In genomic region chr9:86303316-86303975, GRCh38 we compare ENCODE assay signal across 12 cellular contexts. TPM values are rescaled to one million over a fixed set of nuclear protein-coding genes. Genes with fewer than 3 reads are reported as not detected.
DNase-seq lines count a peak whose midpoint lies in the region; ATAC-seq, FAIRE-seq and TF ChIP-seq lines count a peak whose summit lies in the region.
"Had no signal": no experiment of that assay in that cellular context is flagged by ENCODE, and none has a peak within 500 bp of the region (broad histone marks: within the 10 kb centered on the region; RNA-seq: fewer than 3 reads in every experiment).

No MANE protein-coding gene starts in this region.

- no peak overlapping the region for H3K56ac ChIP-seq in H9 (ENCODE audit: insufficient read length, low read depth, low read length)

- H3K79me2 ChIP-seq in H9 (ENCODE audit: insufficient read depth, low read length), result no peaks in the 10 kb centered on the region

- H3K36me3 Mint-ChIP-seq in H9 (ENCODE audit: insufficient read depth in 1 of 3, low read depth in 3 of 3), result peaks cover 17 to 68% (median 55%) of the 10 kb centered on the region in 3 experiments
- peaks cover 53% of the 10 kb centered on the region for H3K36me3 Mint-ChIP-seq in T-helper 1 cell treated with Interleukin-12 subunit alpha and Interleukin-12 subunit beta and Interleukin-4 antibody, amounts not matched to agents 30 μg/mL and 1 μg/mL, for 36 hours (ENCODE audit: low read depth)
- peaks cover 17% of the 10 kb centered on the region for H3K36me3 Mint-ChIP-seq in neural crest cell (ENCODE audit: low read depth)

- H4K91ac ChIP-seq in H9 (ENCODE audit: insufficient read length, low read depth, low read length), result no peak overlapping the region

- H3K14ac ChIP-seq in H9 (ENCODE audit: insufficient read depth, low read length), result no peak overlapping the region

- no peak overlapping the region for H4K8ac ChIP-seq in H9 (replicated peaks; ENCODE audit: insufficient read length, low read depth, low read length)

- TF ChIP-seq CTCF in H9 (conservative IDR thresholded peaks at IDR 0.05) (no peak), bronchial epithelial cell (IDR thresholded peaks at IDR 0.05; ENCODE audit: insufficient read depth, low read length, severe bottlenecking) (no peak), neural crest cell (conservative IDR thresholded peaks at IDR 0.05) (no peak), esophagus squamous epithelium (IDR thresholded peaks at IDR 0.05) (no peak), sigmoid colon (IDR thresholded peaks at IDR 0.05) (no peak)

- no peak overlapping the region for H2BK20ac ChIP-seq in H9 (ENCODE audit: low read depth, low read length, poor library complexity, severe bottlenecking)

- H3K4me1 ChIP-seq in H9 (ENCODE audit: insufficient read depth, low read length), result no peaks in the 10 kb centered on the region; the same call in 1 of the 2 replicates
- no peaks in the 10 kb centered on the region for H3K4me1 ChIP-seq in esophagus squamous epithelium
- no peaks in the 10 kb centered on the region for H3K4me1 ChIP-seq in sigmoid colon
- H3K4me1 ChIP-seq: Peyer's patch had no signal

- H3K27ac Mint-ChIP-seq in H9 (peak overlapping the region; percentile 76 to 96 (median 79)), neural crest cell (ENCODE audit: unreplicated experiment) (peak overlapping the region; percentile 89)
- H3K27ac Mint-ChIP-seq in T-helper 1 cell treated with Interleukin-12 subunit alpha and Interleukin-12 subunit beta and Interleukin-4 antibody, amounts not matched to agents 30 μg/mL and 1 μg/mL, for 36 hours, result peak overlapping the region; percentile 77

- no peaks in the 10 kb centered on the region for H3K9me3 Mint-ChIP-seq in H9
- no peaks in the 10 kb centered on the region for H3K9me3 Mint-ChIP-seq in T-helper 1 cell treated with Interleukin-12 subunit alpha and Interleukin-12 subunit beta and Interleukin-4 antibody, amounts not matched to agents 30 μg/mL and 1 μg/mL, for 36 hours
- H3K9me3 Mint-ChIP-seq in neural crest cell, result no peaks in the 10 kb centered on the region

- H3K18ac ChIP-seq in H9 (ENCODE audit: insufficient read length, low read depth, low read length), result no peak overlapping the region

- no peak overlapping the region for H3K4me3 Mint-ChIP-seq in H9
- peak overlapping the region; percentile 38 for H3K4me3 Mint-ChIP-seq in T-helper 1 cell treated with Interleukin-12 subunit alpha and Interleukin-12 subunit beta and Interleukin-4 antibody, amounts not matched to agents 30 μg/mL and 1 μg/mL, for 36 hours
- H3K4me3 Mint-ChIP-seq in neural crest cell, result no peak overlapping the region

- no peak overlapping the region for H4K5ac ChIP-seq in H9 (ENCODE audit: insufficient read length, low read depth, low read length)

- H2BK15ac ChIP-seq in H9 (ENCODE audit: low read depth, low read length), result no peak overlapping the region

- ATAC-seq in HG02970 (IDR thresholded peaks at IDR 0.05; ENCODE audit: low FRiP score, unreplicated experiment), result no peak

- no peak overlapping the region for H2BK12ac ChIP-seq in H9 (ENCODE audit: insufficient read length, low read depth, low read length)

- H2AK5ac ChIP-seq in H9 (ENCODE audit: insufficient read length, low read length), result no peak overlapping the region

- H3K27me3 Mint-ChIP-seq in H9 (ENCODE audit: low read depth) (no peaks in the 10 kb centered on the region), neural crest cell (ENCODE audit: low read depth) (no peaks in the 10 kb centered on the region)
- H3K27me3 Mint-ChIP-seq in T-helper 1 cell treated with Interleukin-12 subunit alpha and Interleukin-12 subunit beta and Interleukin-4 antibody, amounts not matched to agents 30 μg/mL and 1 μg/mL, for 36 hours (ENCODE audit: low read depth), result no peaks in the 10 kb centered on the region

- H3K23ac ChIP-seq in H9 (ENCODE audit: insufficient read length, low read depth, low read length), result no peak overlapping the region

- H3K4ac ChIP-seq in H9 (ENCODE audit: low read depth, low read length), result no peak overlapping the region

- no peaks in the 10 kb centered on the region for H4K20me1 ChIP-seq in H9 (ENCODE audit: control insufficient read depth, insufficient read depth, insufficient read length)

- TF ChIP-seq POLR2A in esophagus squamous epithelium (IDR thresholded peaks at IDR 0.05) (no peak), sigmoid colon (IDR thresholded peaks at IDR 0.05) (no peak)

- peak overlapping the region; percentile 83 for H3K27ac ChIP-seq in H9 (ENCODE audit: insufficient read length, low read depth, low read length)
- no peak overlapping the region for H3K27ac ChIP-seq in esophagus squamous epithelium
- H3K27ac ChIP-seq in sigmoid colon, result no peak overlapping the region
- H3K27ac ChIP-seq: Peyer's patch, thoracic aorta had no signal

- WGBS in H9 (ENCODE audit: extremely low coverage, insufficient read length, low lambda C conversion rate), result no CpG with 5 or more reads among the region's 4 CpGs
- WGBS in esophagus squamous epithelium, 2 donors, result 42 to 62% methylated on average over 4 of the region's 4 CpGs
- WGBS in sigmoid colon, 2 donors, result 55 to 71% methylated on average over 4 of the region's 4 CpGs

- no peak overlapping the region for H2AFZ ChIP-seq in H9 (ENCODE audit: low read length)

- H3K79me1 ChIP-seq in H9 (ENCODE audit: insufficient read depth, low read depth, low read length, poor library complexity, severe bottlenecking), result no peaks in the 10 kb centered on the region

- H3T11ph ChIP-seq in H9 (ENCODE audit: low read length), result no peak overlapping the region

- DNase-seq in H9, result no peak
- peak; percentile 82 for DNase-seq in bronchial epithelial cell (ENCODE audit: low read depth)
- no peak for DNase-seq in neural crest cell (ENCODE audit: low read depth, low spot score)
- DNase-seq in esophagus squamous epithelium (lab: John Stamatoyannopoulos, UW), result no peak
- DNase-seq in sigmoid colon, result no peak
- no peak for DNase-seq in RPMI8226
- DNase-seq: DMS79 treated with DMSO at 0.1 percent for 48 hours, Peyer's patch, posterior cingulate gyrus had no signal

- H2BK5ac ChIP-seq in H9 (ENCODE audit: insufficient read length, low read length), result no peak overlapping the region

- H3K27me3 ChIP-seq in H9 (ENCODE audit: insufficient read depth, low read length), result no peaks in the 10 kb centered on the region
- no peaks in the 10 kb centered on the region for H3K27me3 ChIP-seq in bronchial epithelial cell (ENCODE audit: control insufficient read depth, insufficient read depth, low read length)
- H3K27me3 ChIP-seq in esophagus squamous epithelium, result no peaks in the 10 kb centered on the region
- H3K27me3 ChIP-seq in sigmoid colon, result no peaks in the 10 kb centered on the region
- H3K27me3 ChIP-seq: Peyer's patch had no signal

- no peaks in the 10 kb centered on the region for H3K9me3 ChIP-seq in H9 (ENCODE audit: control insufficient read depth, low read depth, low read length)
- H3K9me3 ChIP-seq in esophagus squamous epithelium, result no peaks in the 10 kb centered on the region
- no peaks in the 10 kb centered on the region for H3K9me3 ChIP-seq in sigmoid colon
- H3K9me3 ChIP-seq: Peyer's patch, thoracic aorta had no signal

- H3K4me1 Mint-ChIP-seq in H9, result peaks cover 21 to 23% of the 10 kb centered on the region in 2 experiments
- H3K4me1 Mint-ChIP-seq in T-helper 1 cell treated with Interleukin-12 subunit alpha and Interleukin-12 subunit beta and Interleukin-4 antibody, amounts not matched to agents 30 μg/mL and 1 μg/mL, for 36 hours (ENCODE audit: low read depth), result peaks cover 35% of the 10 kb centered on the region
- peaks cover 9% of the 10 kb centered on the region for H3K4me1 Mint-ChIP-seq in neural crest cell

- no peak for FAIRE-seq in bronchial epithelial cell (lab: Jason Lieb, UNC)

- no peak overlapping the region for H2BK120ac ChIP-seq in H9 (ENCODE audit: low read depth, low read length, poor library complexity, severe bottlenecking)

- no peak overlapping the region for H3K9ac ChIP-seq in H9 (ENCODE audit: extremely low read depth, insufficient read length, low read length)

- H3K23me2 ChIP-seq in H9 (ENCODE audit: insufficient read length, low read depth, low read length, poor library complexity, severe bottlenecking), result no peaks in the 10 kb centered on the region

- no peak overlapping the region for H3K4me3 ChIP-seq in bronchial epithelial cell (ENCODE audit: low read depth, low read length)
- no peak overlapping the region for H3K4me3 ChIP-seq in esophagus squamous epithelium
- no peak overlapping the region for H3K4me3 ChIP-seq in sigmoid colon
- H3K4me3 ChIP-seq: Peyer's patch, thoracic aorta had no signal

- no peak overlapping the region for H3K4me2 ChIP-seq in H9 (ENCODE audit: insufficient read depth, insufficient read length, low read length)

- TF ChIP-seq EP300 in sigmoid colon (IDR thresholded peaks at IDR 0.05), result no peak

- intact Hi-C loops in esophagus squamous epithelium (cut with DNase I), result no loop called here
- intact Hi-C loops in sigmoid colon (cut with DNase I), result no loop called here

- H3K36me3 ChIP-seq in bronchial epithelial cell (ENCODE audit: control insufficient read depth, insufficient read depth, low read length) (peaks cover 26% of the 10 kb centered on the region), esophagus squamous epithelium (peaks cover 20 to 100% (median 57%) of the 10 kb centered on the region in 3 donors), sigmoid colon (peaks cover 6 to 100% (median 72%) of the 10 kb centered on the region in 4 donors)

RNA-seq across cellular contexts. Expression of gene ISCA1, which starts 21.1 kb away (rescaled TPM):
- 32.0 and 33.3 TPM in 2 replicates for total RNA-seq in H9 (2021)
- 20.9 and 21.3 TPM in 2 replicates for total RNA-seq in bronchial epithelial cell
- 17.3 and 18.0 TPM in 2 replicates for total RNA-seq in neural crest cell
- total RNA-seq in esophagus squamous epithelium, result 10 to 100 TPM in 3 of 4 donors, 1 to 10 TPM in 1; 9.7 to 31.9 (median 24.7) TPM
- total RNA-seq in sigmoid colon, result 10 to 100 TPM; 53.5 to 64.9 (median 58.2) TPM
- 10 to 100 TPM; 23.4 to 74.2 (median 49.9) TPM for polyA plus RNA-seq in sigmoid colon

RNA-seq across cellular contexts. Expression of gene C9orf153, which starts 44.0 kb away (rescaled TPM):
- total RNA-seq in H9 (2021) (0.17 TPM in 1 of 2 replicates, not detected in the other), bronchial epithelial cell (0.26 TPM in 2 replicates), neural crest cell (0.19 and 0.34 TPM in 2 replicates), esophagus squamous epithelium (not detected), sigmoid colon (under 1 TPM in 2 of 4 donors, not detected in 2; 0.27 to 0.99 TPM)
- polyA plus RNA-seq in sigmoid colon, result under 1 TPM in 1 of 3 donors, not detected in 2; 0.09 TPM

RNA-seq across cellular contexts. Expression of gene TUT7, which starts 50.8 kb away (rescaled TPM):
- total RNA-seq in H9 (2021), result 22.9 and 23.1 TPM in 2 replicates
- total RNA-seq in bronchial epithelial cell, result 24.7 and 52.4 TPM in 2 replicates
- 16.9 and 17.9 TPM in 2 replicates for total RNA-seq in neural crest cell
- 10 to 100 TPM; 34.3 to 71.0 (median 54.9) TPM for total RNA-seq in esophagus squamous epithelium
- total RNA-seq in sigmoid colon, result 10 to 100 TPM; 39.2 to 59.0 (median 48.2) TPM
- polyA plus RNA-seq in sigmoid colon, result 10 to 100 TPM; 11.6 to 14.8 (median 12.6) TPM
